In genomic region chr4:97252615-97253154, GRCh38 we compare ENCODE assay signal across 15 cellular contexts.
A peak's percentile ranks its signal among the peaks of the same experiment; 100 is the strongest.
DNase-seq lines count a peak whose midpoint lies in the region; ATAC-seq, FAIRE-seq and TF ChIP-seq lines count a peak whose summit lies in the region.
"Had no signal": no experiment of that assay in that cellular context is flagged by ENCODE, and none has a peak within 500 bp of the region (broad histone marks: within the 10 kb centered on the region; RNA-seq: fewer than 3 reads in every experiment).

No MANE protein-coding gene starts in this region.

- no peaks in the 10 kb centered on the region for H3K9me2 ChIP-seq in PC-3 (replicated peaks; ENCODE audit: low read length)

- intact Hi-C loops in PC-3 (cut with micrococcal nuclease): no loop called here

- no peak overlapping the region for H2AFZ ChIP-seq in PC-3 (ENCODE audit: low read length)

- peak; percentile 40 for ATAC-seq in PC-3

- no peak overlapping the region for H3K9ac ChIP-seq in PC-3 (ENCODE audit: low read length)

- no peak overlapping the region for H3K4me2 ChIP-seq in PC-3 (ENCODE audit: low read length)

- CTCF ChIA-PET in PC-3 (lab: Charles Lee): no interaction called here

- no peaks in the 10 kb centered on the region for H3K36me3 ChIP-seq in PC-3 (ENCODE audit: low read depth, low read length)
- H3K36me3 ChIP-seq: SJSA1 had no signal

- DNase-seq in COR-L47 (lab: John Stamatoyannopoulos, UW) (peak; percentile 30), PC-3 (no peak), glomerular visceral epithelial cell (ENCODE audit: extremely low spot score) (peak; percentile 1), substantia nigra (lab: John Stamatoyannopoulos, UW) (no peak), SKM-1 treated with dmso at 0.1 percent for 144 hours (lab: John Stamatoyannopoulos, UW; ENCODE audit: unreplicated experiment) (no peak), type B pancreatic cell (ENCODE audit: extremely low spot score, unreplicated experiment) (no peak)
- DNase-seq: DMS53, GOT3, MV-4-11, NCI-H1436, NCI-H2081, NCI-H526 treated with DMSO at 0.1 percent for 48 hours, RPMI8226 had no signal

- H3K27ac ChIP-seq in PC-3 (ENCODE audit: low read length) (no peak overlapping the region), substantia nigra (ENCODE audit: low read depth, low read length, poor library complexity, severe bottlenecking) (no peak overlapping the region)
- H3K27ac ChIP-seq: SJSA1 had no signal

- POLR2A ChIA-PET in PC-3 (lab: Charles Lee; ENCODE audit: unreplicated experiment): no interaction called here

- BruUV-seq in PC-3 (replicated peaks; lab: Mats Ljungman, UMichigan): no TSS peak

- no peaks in the 10 kb centered on the region for H4K20me1 ChIP-seq in PC-3 (ENCODE audit: low read length)

- no peak overlapping the region for H3K27ac Mint-ChIP-seq in type B pancreatic cell

- H3K9me3 Mint-ChIP-seq in type B pancreatic cell: peaks cover 5% of the 10 kb centered on the region

- peaks cover 7% of the 10 kb centered on the region for H3K4me1 Mint-ChIP-seq in type B pancreatic cell (ENCODE audit: unreplicated experiment)

- no peaks in the 10 kb centered on the region for H3K27me3 ChIP-seq in PC-3 (ENCODE audit: low read length)
- H3K27me3 ChIP-seq: SJSA1 had no signal

- FAIRE-seq in A204.1 (lab: Jason Lieb, UNC): peak; percentile 39

- H3F3A ChIP-seq in PC-3 (ENCODE audit: low read length, unreplicated experiment): no peaks in the 10 kb centered on the region

- H3K36me3 Mint-ChIP-seq in type B pancreatic cell: peaks cover 5% of the 10 kb centered on the region

- H3K4me3 Mint-ChIP-seq in type B pancreatic cell: no peak overlapping the region

- H3K4me1 ChIP-seq in PC-3 (ENCODE audit: insufficient read depth, low read length): no peaks in the 10 kb centered on the region
- H3K4me1 ChIP-seq: SJSA1 had no signal

- no peaks in the 10 kb centered on the region for H3K79me2 ChIP-seq in PC-3 (ENCODE audit: low read length)

- no peak overlapping the region for H3K4me3 ChIP-seq in PC-3 (ENCODE audit: low read length)
- H3K4me3 ChIP-seq: SJSA1 had no signal

- H3K27me3 Mint-ChIP-seq in type B pancreatic cell: no peaks in the 10 kb centered on the region

- TF ChIP-seq CTCF in PC-3 (conservative IDR thresholded peaks at IDR 0.05; ENCODE audit: low read depth, low read length) (no peak), type B pancreatic cell (conservative IDR thresholded peaks at IDR 0.05) (no peak)

- no peaks in the 10 kb centered on the region for H3K9me3 ChIP-seq in PC-3 (ENCODE audit: low read length)

Comparison
In these comparisons a context has a peak if more than half of its experiments do, and no peak if none do; other contexts are left out.
1. DNase-seq: peak in COR-L47 (single experiment) and glomerular visceral epithelial cell (single experiment); none in PC-3 (single experiment), substantia nigra (0 of 49), SKM-1 treated with dmso at 0.1 percent for 144 hours (single experiment) and type B pancreatic cell (single experiment).